ENCODE assay signal across 22 cellular contexts in genomic region chr12:131024026-131024425, GRCh38.
"Had no signal": no experiment of that assay in that cellular context is flagged by ENCODE, and none has a peak within 500 bp of the region (broad histone marks: within the 10 kb centered on the region; RNA-seq: fewer than 3 reads in every experiment).

No MANE protein-coding gene starts in this region.

- H3K27ac ChIP-seq: HL-60, SJCRH30 had no signal

- H3K4me1 ChIP-seq: SJCRH30 had no signal

- H3K4me3 ChIP-seq: SJCRH30 had no signal

- ATAC-seq: Panc1, PC-3, Right ventricle myocardium inferior, SK-N-SH treated with all-trans-retinoic acid at 6 μM for 48 hours had no signal

- DNase-seq: KBM-7, MV-4-11, NCI-H1048, NCI-H1105, NCI-H1417, NCI-H1436 treated with DMSO at 0.1 percent for 48 hours, NCI-H1694, NCI-H187 treated with DMSO at 0.1 percent for 48 hours, NCI-H2029 treated with DMSO at 0.1 percent for 48 hours, NCI-H2171 treated with DMSO at 0.1 percent for 48 hours, NCI-H345, NCI-H446 treated with DMSO at 0.1 percent for 48 hours, NCI-H510A treated with DMSO at 0.1 percent for 48 hours, NCI-H526 treated with DMSO at 0.1 percent for 48 hours, NCI-H748 treated with DMSO at 0.1 percent for 48 hours, PC-3, SHP77 treated with DMSO at 0.1 percent for 48 hours, SJCRH30 had no signal

- H3K36me3 ChIP-seq: SJCRH30 had no signal

- H3K9me3 ChIP-seq: SJCRH30 had no signal
